Comparison of ENCODE assay signal across 18 cellular contexts in the genomic region with DNA sequence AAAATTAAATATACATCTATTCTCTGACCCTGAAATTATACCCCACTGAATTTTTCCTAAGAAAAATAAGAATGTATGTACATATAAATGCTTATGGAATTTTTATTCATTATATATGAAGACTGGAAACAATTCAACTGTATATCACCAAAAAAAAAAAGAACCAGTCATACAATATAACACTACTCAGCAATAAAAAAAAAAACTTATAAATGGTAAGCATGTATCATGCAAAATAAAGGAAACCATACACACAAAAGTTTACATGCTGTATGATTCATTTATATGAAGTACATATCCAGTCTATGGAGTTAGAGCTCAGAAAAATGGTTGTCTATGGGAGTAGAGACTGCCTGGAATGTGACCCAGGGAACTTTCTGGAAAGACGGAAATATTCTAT.
DNase-seq lines count a peak whose midpoint lies in the region; ATAC-seq, FAIRE-seq and TF ChIP-seq lines count a peak whose summit lies in the region.
"Had no signal": no experiment of that assay in that cellular context is flagged by ENCODE, and none has a peak within 500 bp of the region (broad histone marks: within the 10 kb centered on the region; RNA-seq: fewer than 3 reads in every experiment).

No MANE protein-coding gene starts in this region.

- H3K4me1 ChIP-seq in A549 (no peaks in the 10 kb centered on the region), IMR-90 (ENCODE audit: control insufficient read depth, insufficient read depth, low read length) (no peaks in the 10 kb centered on the region)

- H3K27me3 ChIP-seq in IMR-90 (ENCODE audit: control insufficient read depth, insufficient read depth, low read length): no peaks in the 10 kb centered on the region
- H3K27me3 ChIP-seq: BLaER1 treated with 17β-estradiol and CSF1 and Interleukin-3, amounts not matched to agents 10 nM and 100 nM had no signal

- no peak overlapping the region for H3K18ac ChIP-seq in IMR-90 (ENCODE audit: low read depth, low read length)

- no peak overlapping the region for H2AK5ac ChIP-seq in IMR-90 (ENCODE audit: low read depth, low read length)

- dilution Hi-C loops in IMR-90 (cut with HindIII; ENCODE audit: low sequenced_read_pairs, unreplicated experiment): no loop called here

- no peaks in the 10 kb centered on the region for H3K9me1 ChIP-seq in IMR-90 (ENCODE audit: insufficient read depth, low read length)

- no peak for TF ChIP-seq RAD21 in A549 (conservative IDR thresholded peaks at IDR 0.05 in 1 of 2, IDR thresholded peaks at IDR 0.05 in 1 of 2)
- TF ChIP-seq RAD21 in IMR-90 (IDR thresholded peaks at IDR 0.05; ENCODE audit: low read length): no peak

- H3K4ac ChIP-seq in IMR-90 (ENCODE audit: low read depth, low read length): no peak overlapping the region

- no peak for ATAC-seq in A549
- no peak for ATAC-seq in IMR-90 (ENCODE audit: low read depth)
- no peak for ATAC-seq in HG02798 (IDR thresholded peaks at IDR 0.05; ENCODE audit: poor library complexity, unreplicated experiment)
- ATAC-seq in HG03196 (IDR thresholded peaks at IDR 0.05; ENCODE audit: unreplicated experiment): no peak
- ATAC-seq: CD8-positive, alpha-beta T cell had no signal

- BruUV-seq in IMR-90 (replicated peaks; lab: Mats Ljungman, UMichigan): no TSS peak

- no peak overlapping the region for H3K4me2 ChIP-seq in A549
- no peak overlapping the region for H3K4me2 ChIP-seq in IMR-90 (ENCODE audit: low read depth, low read length)
- H3K4me2 ChIP-seq: BLaER1 treated with 17β-estradiol and CSF1 and Interleukin-3, amounts not matched to agents 10 nM and 100 nM had no signal

- H2BK5ac ChIP-seq in IMR-90 (ENCODE audit: low read depth, low read length, poor library complexity, severe bottlenecking): no peak overlapping the region

- no peak for TF ChIP-seq POLR2A in A549 (IDR thresholded peaks at IDR 0.05; ENCODE audit: low read length)
- TF ChIP-seq POLR2A in IMR-90 (IDR thresholded peaks at IDR 0.05; ENCODE audit: low read depth, low read length): no peak

- no peaks in the 10 kb centered on the region for H4K20me1 ChIP-seq in IMR-90 (ENCODE audit: insufficient read depth, low read length)
- H4K20me1 ChIP-seq: BLaER1 treated with 17β-estradiol and CSF1 and Interleukin-3, amounts not matched to agents 10 nM and 100 nM had no signal

- H3K36me3 ChIP-seq in IMR-90 (ENCODE audit: control insufficient read depth, insufficient read depth, low read length): no peaks in the 10 kb centered on the region
- H3K36me3 ChIP-seq: BLaER1 treated with 17β-estradiol and CSF1 and Interleukin-3, amounts not matched to agents 10 nM and 100 nM had no signal

- H2AK9ac ChIP-seq in IMR-90 (replicated peaks; ENCODE audit: low read depth, low read length, poor library complexity): no peak overlapping the region

- intact Hi-C loops in IMR-90 (cut with micrococcal nuclease): no loop called here

- no peak overlapping the region for H4K91ac ChIP-seq in IMR-90 (ENCODE audit: insufficient read depth, low read depth, low read length)

- H2BK20ac ChIP-seq in IMR-90 (ENCODE audit: low read depth, low read length): no peak overlapping the region

- TF ChIP-seq EP300 in A549 (IDR thresholded peaks at IDR 0.05): no peak

- no peak overlapping the region for H4K5ac ChIP-seq in IMR-90 (ENCODE audit: low read depth, low read length)

- TF ChIP-seq CTCF in A549 (IDR thresholded peaks at IDR 0.05) (no peak), IMR-90 (conservative IDR thresholded peaks at IDR 0.05; ENCODE audit: low read depth, low read length) (no peak)

- no peak overlapping the region for H2BK120ac ChIP-seq in IMR-90 (ENCODE audit: low read depth, low read length)

- H3K56ac ChIP-seq in IMR-90 (ENCODE audit: extremely low read depth, insufficient read depth, low read length): no peak overlapping the region

- H3K79me1 ChIP-seq in IMR-90 (ENCODE audit: low read depth in 1 of 2, low read length in 2 of 2): no peaks in the 10 kb centered on the region

- no peak overlapping the region for H3K14ac ChIP-seq in IMR-90 (replicated peaks; ENCODE audit: low read depth, low read length)

- in situ Hi-C loops in IMR-90 (cut with MboI; ENCODE audit: low sequenced_read_pairs): no loop called here

- no peak overlapping the region for H2BK15ac ChIP-seq in IMR-90 (ENCODE audit: low read depth, low read length)

- DNase-seq in A549 (ENCODE audit: low read depth in 1 of 2, low spot score in 1 of 2): no peak
- DNase-seq in IMR-90: no peak
- no peak for DNase-seq in frontal cortex (ENCODE audit: low spot score in 2 of 2)
- DNase-seq: 8988T; AML-193; Caco-2; Calu3; CD4-positive, alpha-beta T cell; CD8-positive, alpha-beta T cell; DMS79 treated with DMSO at 0.1 percent for 48 hours; GF-D8 had no signal

- no peak overlapping the region for H2AFZ ChIP-seq in IMR-90 (replicated peaks; ENCODE audit: low read length, poor library complexity)

- FAIRE-seq in A549 (lab: Jason Lieb, UNC): no peak
- peak; percentile 8 for FAIRE-seq in frontal cortex (lab: Jason Lieb, UNC)
- FAIRE-seq: G401.6, GM12891, GM19239 had no signal

- 60% methylated on average over 1 of the region's 1 CpG for WGBS in A549 (ENCODE audit: missing lambda C conversion rate)
- WGBS in IMR-90 (ENCODE audit: extremely low coverage in 2 of 2, insufficient read length in 1 of 2), 2 experiments: no CpG with 5 or more reads among the region's 1 CpG

- H3K23ac ChIP-seq in IMR-90 (ENCODE audit: low read depth, low read length): no peak overlapping the region

- H3K9me3 ChIP-seq in A549: no peaks in the 10 kb centered on the region
- no peaks in the 10 kb centered on the region; the same call in 1 of the 2 replicates for H3K9me3 ChIP-seq in IMR-90 (ENCODE audit: control insufficient read depth, insufficient read depth, low read length)
- H3K9me3 ChIP-seq: BLaER1 treated with 17β-estradiol and CSF1 and Interleukin-3, amounts not matched to agents 10 nM and 100 nM; Caco-2 had no signal

- POLR2A ChIA-PET in A549 (lab: Yijun Ruan, JAX) (no interaction called here), IMR-90 (lab: Charles Lee; ENCODE audit: unreplicated experiment) (no interaction called here)

- H3K27ac ChIP-seq in A549: no peak overlapping the region
- no peak overlapping the region for H3K27ac ChIP-seq in IMR-90 (ENCODE audit: insufficient read depth, low read length)
- H3K27ac ChIP-seq: BLaER1 treated with 17β-estradiol and CSF1 and Interleukin-3, amounts not matched to agents 10 nM and 100 nM; C4-2B had no signal

- H3K9ac ChIP-seq in IMR-90 (ENCODE audit: low read depth, low read length): no peak overlapping the region
- H3K9ac ChIP-seq: BLaER1 treated with 17β-estradiol and CSF1 and Interleukin-3, amounts not matched to agents 10 nM and 100 nM had no signal

- H3K4me3 ChIP-seq in A549: no peak overlapping the region
- H3K4me3 ChIP-seq in IMR-90 (ENCODE audit: insufficient read depth, low read depth, low read length): no peak overlapping the region
- H3K4me3 ChIP-seq: BLaER1 treated with 17β-estradiol and CSF1 and Interleukin-3, amounts not matched to agents 10 nM and 100 nM had no signal

- H4K8ac ChIP-seq in IMR-90 (ENCODE audit: low read depth in 2 of 2, low read length in 2 of 2): no peak overlapping the region

- CTCF ChIA-PET in A549 (lab: Yijun Ruan, JAX) (no interaction called here), IMR-90 (lab: Yijun Ruan, JAX) (no interaction called here)

TF ChIP-seq in A549, 52 proteins besides CTCF, POLR2A, EP300 and RAD21:
- TF ChIP-seq JUNB (IDR thresholded peaks at IDR 0.05): no peak
- TF ChIP-seq MAFK (IDR thresholded peaks at IDR 0.05; ENCODE audit: partially characterized antibody): peak; percentile 31
- no peak for TF ChIP-seq HOXA7 (CRISPR knock-in tag; IDR thresholded peaks at IDR 0.05)

TF ChIP-seq in IMR-90, 13 proteins besides CTCF, POLR2A, EP300 and RAD21:
- no peak for TF ChIP-seq NFE2L2 (IDR thresholded peaks at IDR 0.05; ENCODE audit: low read depth, low read length)
- peak; percentile 45; the same call in 1 of the 2 replicates for TF ChIP-seq MAFK (IDR thresholded peaks at IDR 0.05; ENCODE audit: low read depth, low read length)
